ENCODE assay signal across 8 cellular contexts in genomic region chr1:160767417-160768294, GRCh38. TPM values are rescaled to one million over a fixed set of nuclear protein-coding genes. Genes with fewer than 3 reads are reported as not detected.
A peak's percentile ranks its signal among the peaks of the same experiment; 100 is the strongest.
DNase-seq lines count a peak whose midpoint lies in the region; ATAC-seq and TF ChIP-seq lines count a peak whose summit lies in the region.

No MANE protein-coding gene starts in this region.

- no TSS peak for BruUV-seq in Calu3 (replicated peaks; lab: Mats Ljungman, UMichigan)

- peak; percentile 58 for ATAC-seq in GM18861 (IDR thresholded peaks at IDR 0.05; ENCODE audit: unreplicated experiment)
- peak; percentile 50 for ATAC-seq in HG02840 (IDR thresholded peaks at IDR 0.05; ENCODE audit: low FRiP score, unreplicated experiment)

- H3K27me3 Mint-ChIP-seq in Calu3 (ENCODE audit: unreplicated experiment) = peaks cover 29% of the 10 kb centered on the region

- H3K4me1 Mint-ChIP-seq in Calu3 (ENCODE audit: low read depth, unreplicated experiment) = peaks cover 8% of the 10 kb centered on the region

- no peaks in the 10 kb centered on the region for H3F3A ChIP-seq in SU-DHL-6 (ENCODE audit: insufficient read depth)

- H3K27ac Mint-ChIP-seq in Calu3 (ENCODE audit: unreplicated experiment) = no peak overlapping the region

- peaks cover 2% of the 10 kb centered on the region for H3K9me3 Mint-ChIP-seq in Calu3 (ENCODE audit: low read depth, unreplicated experiment)

- H3K4me2 ChIP-seq in SU-DHL-6 (ENCODE audit: low read depth, low read length, poor library complexity, severe bottlenecking) = peak overlapping the region; percentile 65

- DNase-seq in islet precursor cell = peak; percentile 51
- DNase-seq in ascending aorta (ENCODE audit: low spot score in 2 of 2) = no peak
- no peak for DNase-seq in WERI-Rb-1
- no peak for DNase-seq in Calu3
- DNase-seq in glomerular visceral epithelial cell (ENCODE audit: extremely low spot score) = no peak

- H3K36me3 ChIP-seq in SU-DHL-6 (ENCODE audit: low read length) (no peaks in the 10 kb centered on the region), ascending aorta (no peaks in the 10 kb centered on the region), WERI-Rb-1 (no peaks in the 10 kb centered on the region)

- H3K27me3 ChIP-seq in SU-DHL-6 (ENCODE audit: low read length) (no peaks in the 10 kb centered on the region), ascending aorta (no peaks in the 10 kb centered on the region), WERI-Rb-1 (ENCODE audit: insufficient read depth, low read depth, severe bottlenecking) (peaks cover 95% of the 10 kb centered on the region)

- H3K36me3 Mint-ChIP-seq in Calu3 (ENCODE audit: insufficient read depth, unreplicated experiment) = no peaks in the 10 kb centered on the region

- H3K79me2 ChIP-seq in SU-DHL-6 (ENCODE audit: insufficient read depth, low read length) = no peaks in the 10 kb centered on the region

- H3K4me3 Mint-ChIP-seq in Calu3 (ENCODE audit: low read depth, unreplicated experiment) = no peak overlapping the region

- no peaks in the 10 kb centered on the region for H4K20me1 ChIP-seq in SU-DHL-6 (ENCODE audit: low read depth, low read length)

- no peaks in the 10 kb centered on the region for H3K4me1 ChIP-seq in ascending aorta

- H3K4me3 ChIP-seq in SU-DHL-6 (ENCODE audit: insufficient read depth, low read length, poor library complexity, severe bottlenecking) = peak overlapping the region; percentile 42
- H3K4me3 ChIP-seq in ascending aorta = peak overlapping the region in 1 of 2 donors; percentile 6
- no peak overlapping the region for H3K4me3 ChIP-seq in WERI-Rb-1 (ENCODE audit: low read depth, low read length)

- H3K27ac ChIP-seq in SU-DHL-6 (ENCODE audit: low read depth, low read length) (no peak overlapping the region), ascending aorta (no peak overlapping the region), WERI-Rb-1 (no peak overlapping the region)

- H3K9me2 ChIP-seq in SU-DHL-6 (replicated peaks; ENCODE audit: insufficient read depth, low read length) = no peaks in the 10 kb centered on the region

- H3K9me3 ChIP-seq in SU-DHL-6 (ENCODE audit: insufficient read depth, low read length) (no peaks in the 10 kb centered on the region), ascending aorta (no peaks in the 10 kb centered on the region), WERI-Rb-1 (ENCODE audit: severe bottlenecking) (no peaks in the 10 kb centered on the region)

- peak overlapping the region; percentile 97 for H2AFZ ChIP-seq in SU-DHL-6 (ENCODE audit: low read depth, low read length, severe bottlenecking)

- intact Hi-C loops in ascending aorta (cut with DNase I) = no loop called here
- intact Hi-C loops in Calu3 (cut with micrococcal nuclease; ENCODE audit: unreplicated experiment) = loop anchor here (1.0 kb wide), 1 partner anchor 40 kb away; no protein-coding TSS in a partner anchor

- TF ChIP-seq CTCF in SU-DHL-6 (IDR thresholded peaks at IDR 0.05; ENCODE audit: insufficient read depth, low read length, poor library complexity, severe bottlenecking) = no peak
- no peak for TF ChIP-seq CTCF in ascending aorta (IDR thresholded peaks at IDR 0.05)
- no peak for TF ChIP-seq CTCF in WERI-Rb-1 (IDR thresholded peaks at IDR 0.05; ENCODE audit: low read depth, low read length)
- TF ChIP-seq CTCF in Calu3 (IDR thresholded peaks at IDR 0.05; ENCODE audit: unreplicated experiment) = no peak

- CTCF ChIA-PET in Calu3 (lab: Charles Lee) = interaction anchor here (0.7 to 2.2 kb wide), 7 partner anchors 13 to 186 kb away, joined by 3 to 11 read pairs (median 3); no protein-coding TSS in a partner anchor

- H3K9ac ChIP-seq in SU-DHL-6 (ENCODE audit: low read length) = peak overlapping the region; percentile 46

RNA-seq across cellular contexts. Expression of gene LY9, which starts 28.3 kb away (rescaled TPM):
- total RNA-seq in ascending aorta (0.11 TPM), Calu3 (2022) (not detected in 2 replicates)

RNA-seq across cellular contexts. Expression of gene SLAMF7, which starts 28.6 kb away (rescaled TPM):
- total RNA-seq in ascending aorta (not detected), Calu3 (2022) (2.6 and 8.4 TPM in 2 replicates)

RNA-seq across cellular contexts. Expression of gene CD48, which starts 56.0 kb away (rescaled TPM):
- total RNA-seq in ascending aorta (not detected), Calu3 (2022) (not detected in 2 replicates)
